Comparison of ENCODE assay signal across 8 cellular contexts in genomic region chr15:92899910-92900711, GRCh38. TPM values are rescaled to one million over a fixed set of nuclear protein-coding genes. Genes with fewer than 3 reads are reported as not detected.
A peak's percentile ranks its signal among the peaks of the same experiment; 100 is the strongest.
DNase-seq lines count a peak whose midpoint lies in the region; ATAC-seq and TF ChIP-seq lines count a peak whose summit lies in the region.

Gene CHD2 (plus strand): TSS chr15:92900324. CDS start chr15:92901238, 914 bp downstream.

- intact Hi-C loops in CD14-positive monocyte (cut with micrococcal nuclease) = loop anchor here (2.0 to 10.0 kb wide), 3 partner anchors 17 to 1275 kb away; no protein-coding TSS in a partner anchor
- intact Hi-C loops in activated CD4-positive, alpha-beta T cell treated with anti-CD3 and anti-CD28 coated beads for 36 hours (cut with DNase I, micrococcal nuclease) = loop anchor here (1.0 to 10.0 kb wide), 9 partner anchors 9 to 1968 kb away; partner anchors contain the start of genes HDDC3 (in 1 of the 2), MCTP2 (in 1 of the 2) and SLCO3A1 (in 1 of the 2)
- intact Hi-C loops in dendritic cell treated with granulocyte-macrophage colony-stimulating factor and Interleukin-4, amounts not matched to agents 40 ng/mL and 50 ng/mL, for 4 days (cut with micrococcal nuclease) = loop anchor here (2.0 kb wide), 1 partner anchor 15 kb away; no protein-coding TSS in a partner anchor
- intact Hi-C loops in left lung (cut with DNase I) = no loop called here

- peaks cover 0 to 7% (median 1%) of the 10 kb centered on the region in 7 donors for H3K9me3 Mint-ChIP-seq in CD14-positive monocyte
- H3K9me3 Mint-ChIP-seq in activated CD4-positive, alpha-beta T cell treated with anti-CD3 and anti-CD28 coated beads for 36 hours (ENCODE audit: low read depth) = peaks cover 12% of the 10 kb centered on the region
- peaks cover 12% of the 10 kb centered on the region for H3K9me3 Mint-ChIP-seq in dendritic cell treated with granulocyte-macrophage colony-stimulating factor and Interleukin-4, amounts not matched to agents 40 ng/mL and 50 ng/mL, for 4 days

- H3K27ac Mint-ChIP-seq in CD14-positive monocyte = peak within 1 kb of the TSS; percentile 98 to 100 (median 99)
- H3K27ac Mint-ChIP-seq in activated CD4-positive, alpha-beta T cell treated with anti-CD3 and anti-CD28 coated beads for 36 hours = peak within 1 kb of the TSS; percentile 97
- H3K27ac Mint-ChIP-seq in dendritic cell treated with granulocyte-macrophage colony-stimulating factor and Interleukin-4, amounts not matched to agents 40 ng/mL and 50 ng/mL, for 4 days = peak within 1 kb of the TSS; percentile 96

- CTCF ChIA-PET in activated CD4-positive, alpha-beta T cell treated with anti-CD3 and anti-CD28 coated beads for 36 hours (lab: Charles Lee) = interaction anchor here (0.6 to 9.6 kb wide), 12 partner anchors 11 to 1670 kb away, joined by 3 to 80 read pairs (median 10); no protein-coding TSS in a partner anchor

- ATAC-seq in GM19351 (IDR thresholded peaks at IDR 0.05; ENCODE audit: unreplicated experiment) (peak; percentile 66), HG03460 (IDR thresholded peaks at IDR 0.05; ENCODE audit: unreplicated experiment) (peak; percentile 69), left lung (peak; percentile 68)
- ATAC-seq in activated CD4-positive, alpha-beta T cell treated with anti-CD3 and anti-CD28 coated beads for 36 hours = peak; percentile 73

- POLR2A ChIA-PET in activated CD4-positive, alpha-beta T cell treated with anti-CD3 and anti-CD28 coated beads for 36 hours (lab: Charles Lee) = interaction anchor here (0.6 to 5.7 kb wide), 20 partner anchors 8 to 830 kb away, joined by 3 to 111 read pairs (median 5); no protein-coding TSS in a partner anchor

- H3K36me3 Mint-ChIP-seq in CD14-positive monocyte = peaks cover 44 to 51% of the 10 kb centered on the region in 2 donors
- H3K36me3 Mint-ChIP-seq in activated CD4-positive, alpha-beta T cell treated with anti-CD3 and anti-CD28 coated beads for 36 hours (ENCODE audit: low read depth) = peaks cover 84% of the 10 kb centered on the region
- H3K36me3 Mint-ChIP-seq in dendritic cell treated with granulocyte-macrophage colony-stimulating factor and Interleukin-4, amounts not matched to agents 40 ng/mL and 50 ng/mL, for 4 days (ENCODE audit: low read depth) = peaks cover 73% of the 10 kb centered on the region

- DNase-seq in CD14-positive monocyte (ENCODE audit: low spot score) (peak; percentile 76), NCI-H524 (lab: John Stamatoyannopoulos, UW) (peak; percentile 94 to 96), left lung (peak in 1 of 2 donors; percentile 75)
- DNase-seq in activated CD4-positive, alpha-beta T cell treated with anti-CD3 and anti-CD28 coated beads for 36 hours = peak; percentile 85
- DNase-seq in stimulated activated CD4-positive, alpha-beta T cell treated with anti-CD3 and anti-CD28 coated beads, Interleukin-4, amount 100 ng/mL, for 4 hours = peak; percentile 41 to 54

- H3K27ac ChIP-seq in left lung = peak within 1 kb of the TSS; percentile 98 to 99

- H3K4me1 ChIP-seq in left lung = peaks cover 18 to 65% of the 10 kb centered on the region in 2 donors

- peaks cover 0 to 37% of the 10 kb centered on the region in 2 donors for H3K36me3 ChIP-seq in left lung

- TF ChIP-seq CTCF in CD14-positive monocyte (IDR thresholded peaks at IDR 0.05) (peak; percentile 27), left lung (IDR thresholded peaks at IDR 0.05) (no peak)

- H3K9me3 ChIP-seq in left lung = no peaks in the 10 kb centered on the region

- H3K27me3 Mint-ChIP-seq in CD14-positive monocyte (ENCODE audit: low read depth in 3 of 3) = peaks cover 0 to 3% (median 0%) of the 10 kb centered on the region in 3 donors
- H3K27me3 Mint-ChIP-seq in activated CD4-positive, alpha-beta T cell treated with anti-CD3 and anti-CD28 coated beads for 36 hours = no peaks in the 10 kb centered on the region
- no peaks in the 10 kb centered on the region for H3K27me3 Mint-ChIP-seq in dendritic cell treated with granulocyte-macrophage colony-stimulating factor and Interleukin-4, amounts not matched to agents 40 ng/mL and 50 ng/mL, for 4 days

- peaks cover 31% of the 10 kb centered on the region for H3K4me1 Mint-ChIP-seq in CD14-positive monocyte
- H3K4me1 Mint-ChIP-seq in activated CD4-positive, alpha-beta T cell treated with anti-CD3 and anti-CD28 coated beads for 36 hours = peaks cover 38% of the 10 kb centered on the region
- H3K4me1 Mint-ChIP-seq in dendritic cell treated with granulocyte-macrophage colony-stimulating factor and Interleukin-4, amounts not matched to agents 40 ng/mL and 50 ng/mL, for 4 days (ENCODE audit: low read depth) = peaks cover 27% of the 10 kb centered on the region

- H3K27me3 ChIP-seq in left lung = no peaks in the 10 kb centered on the region

- peak within 1 kb of the TSS; percentile 40 to 62 for H3K4me3 ChIP-seq in left lung

- peak within 1 kb of the TSS; percentile 88 to 96 for H3K4me3 Mint-ChIP-seq in CD14-positive monocyte
- H3K4me3 Mint-ChIP-seq in activated CD4-positive, alpha-beta T cell treated with anti-CD3 and anti-CD28 coated beads for 36 hours = peak within 1 kb of the TSS; percentile 81
- H3K4me3 Mint-ChIP-seq in dendritic cell treated with granulocyte-macrophage colony-stimulating factor and Interleukin-4, amounts not matched to agents 40 ng/mL and 50 ng/mL, for 4 days = peak within 1 kb of the TSS; percentile 90

RNA-seq across cellular contexts. Expression of gene CHD2, which starts in this region (rescaled TPM):
- polyA plus RNA-seq in CD14-positive monocyte = 10 to 100 TPM in 1 of 2 donors, 1 to 10 TPM in 1; 9.6 to 11.4 TPM
- total RNA-seq in activated CD4-positive, alpha-beta T cell treated with anti-CD3 and anti-CD28 coated beads for 36 hours = 100 to 1,000 TPM; 118 to 149 TPM
- 100 to 1,000 TPM; 128 to 135 TPM for total RNA-seq in left lung

Comparison
In these comparisons a context has a peak if more than half of its experiments do, and no peak if none do; other contexts are left out.
1. intact Hi-C loops: an anchor here in CD14-positive monocyte (2.0 to 10.0 kb wide), activated CD4-positive, alpha-beta T cell treated with anti-CD3 and anti-CD28 coated beads for 36 hours (1.0 to 10.0 kb wide) and dendritic cell treated with granulocyte-macrophage colony-stimulating factor and Interleukin-4, amounts not matched to agents 40 ng/mL and 50 ng/mL, for 4 days (2.0 kb wide); none called in left lung.